Comparison of ENCODE assay signal across 24 cellular contexts in the genomic region with DNA sequence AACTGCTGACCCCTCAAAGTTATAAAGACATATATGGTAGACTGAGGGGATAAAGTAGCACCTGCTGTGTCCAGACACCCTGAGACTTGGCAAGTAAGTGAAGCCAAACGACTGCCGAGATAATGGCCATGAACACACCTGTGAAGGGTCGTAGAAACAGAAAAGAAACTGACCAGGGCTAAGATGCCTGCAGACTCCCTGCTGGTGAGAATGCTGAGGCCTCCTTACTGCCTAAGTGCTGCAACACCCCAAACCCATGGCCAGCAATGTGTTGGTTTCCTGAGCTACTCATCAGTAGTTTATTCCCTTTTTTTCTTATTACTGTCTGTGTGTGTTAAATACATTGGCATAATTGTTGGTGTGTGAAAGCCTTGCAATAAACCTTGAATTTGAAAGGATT.
"Had no signal": no experiment of that assay in that cellular context is flagged by ENCODE, and none has a peak within 500 bp of the region (broad histone marks: within the 10 kb centered on the region; RNA-seq: fewer than 3 reads in every experiment).

No MANE protein-coding gene starts in this region.

- H3K4me1 ChIP-seq: foreskin keratinocyte, lower lobe of right lung, parathyroid adenoma, right lobe of liver, tibial nerve, upper lobe of left lung had no signal

- H3K27ac ChIP-seq: coronary artery, foreskin keratinocyte, heart right ventricle, lower lobe of right lung, neutrophil, parathyroid adenoma, right lobe of liver, thoracic aorta, tibial nerve, upper lobe of left lung had no signal

- H3K36me3 ChIP-seq: heart right ventricle, lower lobe of right lung, neutrophil, right lobe of liver, thoracic aorta, tibial nerve, upper lobe of left lung had no signal

- H3K4me3 Mint-ChIP-seq: naive B cell; natural killer cell treated with Interleukin-12 subunit alpha and Interleukin-12 subunit beta and Interleukin-15 and Interleukin-18, amount 100 ng/mL, for 72 hours; neural crest cell; stimulated activated naive B cell treated with anti-CD40 and anti-IgM and Interleukin-4, amounts not matched to agents 10 μg/mL and 1 μg/mL and 100 μg/mL, for 72 hours; stimulated activated naive CD8-positive, alpha-beta T cell treated with anti-CD3 and anti-CD28 coated beads, Interleukin-15, Interleukin-2, amounts not matched to agents 100 ng/mL and 50 ng/mL, for 24 hours had no signal

- H3K9ac ChIP-seq: parathyroid adenoma had no signal

- H3K9me3 ChIP-seq: heart right ventricle, lower lobe of right lung, neutrophil, right lobe of liver, thoracic aorta, tibial nerve, upper lobe of left lung had no signal

- H3K9me3 Mint-ChIP-seq: neural crest cell; stimulated activated naive B cell treated with anti-CD40 and anti-IgM and Interleukin-4, amounts not matched to agents 10 μg/mL and 1 μg/mL and 100 μg/mL, for 72 hours had no signal

- DNase-seq: dermis blood vessel endothelial cell; effector memory CD4-positive, alpha-beta T cell; foreskin keratinocyte; glutamatergic neuron; heart right ventricle; hippocampal formation; left ventricle myocardium superior; lower lobe of right lung; naive B cell; right lobe of liver; small intestine; stimulated activated CD4-positive, alpha-beta T cell treated with anti-CD3 and anti-CD28 coated beads, Interleukin-15, amount 100 ng/mL, for 24 hours; stimulated activated CD4-positive, alpha-beta T cell treated with anti-CD3 and anti-CD28 coated beads, Interleukin-2, amount 100 ng/mL, for 48 hours; stimulated activated naive B cell treated with anti-CD40 and anti-IgM and Interleukin-4, amounts not matched to agents 10 μg/mL and 1 μg/mL and 100 μg/mL, for 72 hours; upper lobe of left lung had no signal

- H3K27ac Mint-ChIP-seq: naive B cell; natural killer cell treated with Interleukin-12 subunit alpha and Interleukin-12 subunit beta and Interleukin-15 and Interleukin-18, amount 100 ng/mL, for 72 hours; progenitor cell of endocrine pancreas; stimulated activated naive B cell treated with anti-CD40 and anti-IgM and Interleukin-4, amounts not matched to agents 10 μg/mL and 1 μg/mL and 100 μg/mL, for 72 hours; stimulated activated naive CD8-positive, alpha-beta T cell treated with anti-CD3 and anti-CD28 coated beads, Interleukin-15, Interleukin-2, amounts not matched to agents 100 ng/mL and 50 ng/mL, for 24 hours had no signal

- H3K79me2 ChIP-seq: parathyroid adenoma had no signal

- H2AFZ ChIP-seq: parathyroid adenoma had no signal

- H3K4me1 Mint-ChIP-seq: naive B cell; neural crest cell; stimulated activated naive B cell treated with anti-CD40 and anti-IgM and Interleukin-4, amounts not matched to agents 10 μg/mL and 1 μg/mL and 100 μg/mL, for 72 hours had no signal

- H3K36me3 Mint-ChIP-seq: naive B cell; natural killer cell treated with Interleukin-12 subunit alpha and Interleukin-12 subunit beta and Interleukin-15 and Interleukin-18, amount 100 ng/mL, for 72 hours; stimulated activated naive B cell treated with anti-CD40 and anti-IgM and Interleukin-4, amounts not matched to agents 10 μg/mL and 1 μg/mL and 100 μg/mL, for 72 hours had no signal

- H3K27me3 ChIP-seq: foreskin keratinocyte, heart right ventricle, neutrophil, right lobe of liver, tibial nerve, upper lobe of left lung had no signal

- H3K4me3 ChIP-seq: coronary artery, heart right ventricle, lower lobe of right lung, right lobe of liver, thoracic aorta, tibial nerve, upper lobe of left lung had no signal

- H3K27me3 Mint-ChIP-seq: naive B cell; natural killer cell treated with Interleukin-12 subunit alpha and Interleukin-12 subunit beta and Interleukin-15 and Interleukin-18, amount 100 ng/mL, for 72 hours; progenitor cell of endocrine pancreas; stimulated activated naive B cell treated with anti-CD40 and anti-IgM and Interleukin-4, amounts not matched to agents 10 μg/mL and 1 μg/mL and 100 μg/mL, for 72 hours; stimulated activated naive CD8-positive, alpha-beta T cell treated with anti-CD3 and anti-CD28 coated beads, Interleukin-15, Interleukin-2, amounts not matched to agents 100 ng/mL and 50 ng/mL, for 24 hours had no signal

- ATAC-seq: foreskin keratinocyte; heart right ventricle; left ventricle myocardium superior; lower lobe of right lung; natural killer cell treated with Interleukin-12 subunit alpha and Interleukin-12 subunit beta and Interleukin-15 and Interleukin-18, amount 100 ng/mL, for 72 hours; right lobe of liver; stimulated activated naive B cell treated with anti-CD40 and anti-IgM and Interleukin-4, amounts not matched to agents 10 μg/mL and 1 μg/mL and 100 μg/mL, for 72 hours had no signal
